22 cellular contexts compared by ENCODE assay signal in the genomic region with DNA sequence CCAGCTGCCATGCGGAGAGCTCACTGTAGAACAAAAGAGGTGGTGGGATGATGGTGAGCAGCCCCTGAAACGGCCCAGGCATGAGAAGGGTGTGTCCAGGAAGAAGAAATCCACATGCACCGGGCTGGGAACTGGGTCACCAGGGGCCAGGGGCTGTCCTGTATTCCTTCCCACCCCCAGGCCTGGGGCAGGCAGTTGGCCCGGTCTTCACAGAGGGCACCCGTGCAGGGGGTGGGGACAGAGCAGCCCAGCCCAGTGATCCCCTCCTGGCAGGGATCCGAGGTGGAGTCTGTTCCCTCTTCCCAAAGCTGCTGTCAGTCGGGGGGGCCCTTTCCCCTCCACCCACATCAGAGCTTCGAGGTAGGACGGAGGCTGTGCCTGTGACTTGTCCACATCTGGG. TPM values are rescaled to one million over a fixed set of nuclear protein-coding genes. Genes with fewer than 3 reads are reported as not detected.
"Had no signal": no experiment of that assay in that cellular context is flagged by ENCODE, and none has a peak within 500 bp of the region (broad histone marks: within the 10 kb centered on the region; RNA-seq: fewer than 3 reads in every experiment).

No MANE protein-coding gene starts in this region.

- H3K36me3 ChIP-seq: Peyer's patch, SJSA1 had no signal

- DNase-seq: activated CD4-positive, alpha-beta memory T cell treated with anti-CD3 and anti-CD28 coated beads for 36 hours; activated CD4-positive, alpha-beta T cell treated with anti-CD3 and anti-CD28 coated beads, Interleukin-2, amount 10 ng/mL, durations not matched to agents 7 days and 5 days; activated CD4-positive, CD25-positive, alpha-beta regulatory T cell; activated CD8-positive, alpha-beta memory T cell treated with anti-CD3 and anti-CD28 coated beads for 24 hours; activated gamma-delta T cell; activated naive CD4-positive, alpha-beta T cell treated with anti-CD3 and anti-CD28 coated beads for 36 hours; activated T-cell treated with anti-CD3 and anti-CD28 coated beads, Interleukin-2, amount 50 U/mL, for 48 hours; amygdala; NCI-H1092; NCI-H2029; NCI-H2107; NCI-H510A treated with DMSO at 0.1 percent for 48 hours; NK-92 treated with Interleukin-12 subunit alpha and Interleukin-12 subunit beta, amount 100 ng/mL, for 24 hours; OCI-M1; T-helper 2 cell; T1000 had no signal

- H3K27ac ChIP-seq: KMS-11, Peyer's patch, SJSA1 had no signal

- H3K9ac ChIP-seq: KMS-11 had no signal

- H3K4me2 ChIP-seq: KMS-11 had no signal

- H3K9me3 ChIP-seq: Peyer's patch, SJSA1 had no signal

- H3K27me3 ChIP-seq: Peyer's patch had no signal

- H3K4me1 ChIP-seq: SJSA1 had no signal

- H3K4me3 ChIP-seq: Peyer's patch, SJSA1 had no signal

RNA-seq across cellular contexts. Expression of a gene that starts 9.2 kb away (rescaled TPM):
- total RNA-seq: activated CD4-positive, alpha-beta memory T cell treated with anti-CD3 and anti-CD28 coated beads for 36 hours; activated CD4-positive, alpha-beta T cell treated with anti-CD3 and anti-CD28 coated beads, Interleukin-2, amount 10 ng/mL, durations not matched to agents 7 days and 5 days; activated naive CD4-positive, alpha-beta T cell treated with anti-CD3 and anti-CD28 coated beads for 36 hours; activated T-helper 17 cell treated with anti-CD3 and anti-CD28 coated beads, Interleukin-2, amount 50 U/mL, for 72 hours; astrocyte; MCF 10A; Peyer's patch; SJSA1 had no signal

RNA-seq across cellular contexts. Expression of a gene that starts 37.0 kb away (rescaled TPM):
- total RNA-seq: activated CD4-positive, alpha-beta memory T cell treated with anti-CD3 and anti-CD28 coated beads for 36 hours; activated CD4-positive, alpha-beta T cell treated with anti-CD3 and anti-CD28 coated beads, Interleukin-2, amount 10 ng/mL, durations not matched to agents 7 days and 5 days; MCF 10A; Peyer's patch; SJSA1 had no signal

RNA-seq across cellular contexts. Expression of a gene that starts 45.5 kb away (rescaled TPM):
- total RNA-seq: activated CD4-positive, alpha-beta memory T cell treated with anti-CD3 and anti-CD28 coated beads for 36 hours; activated CD4-positive, alpha-beta T cell treated with anti-CD3 and anti-CD28 coated beads, Interleukin-2, amount 10 ng/mL, durations not matched to agents 7 days and 5 days; activated naive CD4-positive, alpha-beta T cell treated with anti-CD3 and anti-CD28 coated beads for 36 hours; astrocyte; MCF 10A; Peyer's patch; SJSA1 had no signal
